ENCODE assay signal across 6 cellular contexts in the genomic region with DNA sequence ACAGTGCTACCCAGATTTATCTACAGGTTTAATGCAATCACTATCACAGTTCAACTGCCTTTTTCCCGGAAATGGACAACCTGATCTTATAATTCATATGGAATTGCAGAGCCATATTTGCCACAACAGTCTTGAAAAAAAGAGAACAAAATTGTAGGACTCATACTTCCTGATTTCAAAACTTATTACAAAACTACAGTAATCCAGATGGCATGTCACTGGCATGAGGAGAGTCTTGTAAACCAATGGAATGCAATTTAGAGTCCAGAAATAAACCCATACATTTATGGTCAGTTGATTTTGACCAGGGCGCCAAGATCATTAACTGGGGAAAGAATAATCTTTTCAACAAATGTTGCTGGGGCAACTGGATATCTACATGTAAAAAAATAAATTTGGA. TPM values are rescaled to one million over a fixed set of nuclear protein-coding genes. Genes with fewer than 3 reads are reported as not detected.
DNase-seq lines count a peak whose midpoint lies in the region; ATAC-seq, FAIRE-seq and TF ChIP-seq lines count a peak whose summit lies in the region.
"Not testable (repeated sequence)": the region's sequence is repeated elsewhere in the genome, so short reads cannot be mapped to it uniquely, and the experiment has no call there.

No MANE protein-coding gene starts in this region.

- not testable (repeated sequence) for H3K4me1 ChIP-seq in IMR-90 (ENCODE audit: control insufficient read depth, insufficient read depth, low read length)

- not testable (repeated sequence) for H4K5ac ChIP-seq in IMR-90 (ENCODE audit: low read depth, low read length)

- BruUV-seq in IMR-90 (replicated peaks; lab: Mats Ljungman, UMichigan): not testable (repeated sequence)

- H3K27me3 ChIP-seq in IMR-90 (ENCODE audit: control insufficient read depth, insufficient read depth, low read length): not testable (repeated sequence)

- not testable (repeated sequence) for DNase-seq in GM12892 (ENCODE audit: insufficient read length); IMR-90; left colon; urothelium cell line (ENCODE audit: low spot score)

- CTCF ChIA-PET in IMR-90 (lab: Yijun Ruan, JAX): not testable (repeated sequence)

- not testable (repeated sequence) for H2AFZ ChIP-seq in IMR-90 (replicated peaks; ENCODE audit: low read length, poor library complexity)

- not testable (repeated sequence) for H4K8ac ChIP-seq in IMR-90 (ENCODE audit: low read depth in 2 of 2, low read length in 2 of 2)

- H2AK5ac ChIP-seq in IMR-90 (ENCODE audit: low read depth, low read length): not testable (repeated sequence)

- not testable (repeated sequence) for H2BK120ac ChIP-seq in IMR-90 (ENCODE audit: low read depth, low read length)

- dilution Hi-C loops in IMR-90 (cut with HindIII; ENCODE audit: low sequenced_read_pairs, unreplicated experiment): not testable (repeated sequence)

- H2BK20ac ChIP-seq in IMR-90 (ENCODE audit: low read depth, low read length): not testable (repeated sequence)

- in situ Hi-C loops in IMR-90 (cut with MboI; ENCODE audit: low sequenced_read_pairs): not testable (repeated sequence)

- TF ChIP-seq RAD21 in IMR-90 (IDR thresholded peaks at IDR 0.05; ENCODE audit: low read length): not testable (repeated sequence)

- ATAC-seq in IMR-90 (ENCODE audit: low read depth) (peak; percentile 65; the same call in 1 of the 2 replicates), SK-N-SH treated with all-trans-retinoic acid at 6 μM for 48 hours (0 out of 3 replicates have a peak, but pooled peaks have one; percentile 25), left colon (peak; percentile 36)

- not testable (repeated sequence) for H4K20me1 ChIP-seq in IMR-90 (ENCODE audit: insufficient read depth, low read length)

- H3K79me1 ChIP-seq in IMR-90 (ENCODE audit: low read depth in 1 of 2, low read length in 2 of 2): not testable (repeated sequence)

- not testable (repeated sequence) for H2BK5ac ChIP-seq in IMR-90 (ENCODE audit: low read depth, low read length, poor library complexity, severe bottlenecking)

- TF ChIP-seq CTCF in IMR-90 (conservative IDR thresholded peaks at IDR 0.05; ENCODE audit: low read depth, low read length): not testable (repeated sequence)

- H3K4me3 ChIP-seq in IMR-90 (ENCODE audit: insufficient read depth, low read depth, low read length): not testable (repeated sequence)

- H2AK9ac ChIP-seq in IMR-90 (replicated peaks; ENCODE audit: low read depth, low read length, poor library complexity): not testable (repeated sequence)

- no CpG with 5 or more reads among the region's 2 CpGs for WGBS in IMR-90 (ENCODE audit: extremely low coverage in 2 of 2, insufficient read length in 1 of 2), 2 experiments

- not testable (repeated sequence) for H3K9ac ChIP-seq in IMR-90 (ENCODE audit: low read depth, low read length)

- FAIRE-seq in GM12892 (lab: Jason Lieb, UNC) (peak; percentile 76), colon (lab: Jason Lieb, UNC) (peak; percentile 72), urothelium cell line (lab: Jason Lieb, UNC) (peak; percentile 82)

- intact Hi-C loops in IMR-90 (cut with micrococcal nuclease); left colon (cut with DNase I, micrococcal nuclease): not testable (repeated sequence)

- H4K91ac ChIP-seq in IMR-90 (ENCODE audit: insufficient read depth, low read depth, low read length): not testable (repeated sequence)

- H3K56ac ChIP-seq in IMR-90 (ENCODE audit: extremely low read depth, insufficient read depth, low read length): not testable (repeated sequence)

- H3K36me3 ChIP-seq in IMR-90 (ENCODE audit: control insufficient read depth, insufficient read depth, low read length): not testable (repeated sequence)

- not testable (repeated sequence) for H3K27ac ChIP-seq in IMR-90 (ENCODE audit: insufficient read depth, low read length)

- TF ChIP-seq POLR2A in GM12892 (IDR thresholded peaks at IDR 0.05; ENCODE audit: low read depth, low read length); IMR-90 (IDR thresholded peaks at IDR 0.05; ENCODE audit: low read depth, low read length): not testable (repeated sequence)

- not testable (repeated sequence) for H3K9me1 ChIP-seq in IMR-90 (ENCODE audit: insufficient read depth, low read length)

- not testable (repeated sequence) for H2BK15ac ChIP-seq in IMR-90 (ENCODE audit: low read depth, low read length)

- H3K4ac ChIP-seq in IMR-90 (ENCODE audit: low read depth, low read length): not testable (repeated sequence)

- not testable (repeated sequence) for H3K14ac ChIP-seq in IMR-90 (replicated peaks; ENCODE audit: low read depth, low read length)

- POLR2A ChIA-PET in IMR-90 (lab: Charles Lee; ENCODE audit: unreplicated experiment): not testable (repeated sequence)

- H3K18ac ChIP-seq in IMR-90 (ENCODE audit: low read depth, low read length): not testable (repeated sequence)

- H3K23ac ChIP-seq in IMR-90 (ENCODE audit: low read depth, low read length): not testable (repeated sequence)

- H3K4me2 ChIP-seq in IMR-90 (ENCODE audit: low read depth, low read length): not testable (repeated sequence)

- not testable (repeated sequence) for H3K9me3 ChIP-seq in IMR-90 (ENCODE audit: control insufficient read depth, insufficient read depth, low read length)

RNA-seq across cellular contexts. Expression of a gene that starts 32.1 kb away (rescaled TPM):
- 23.1 TPM for polyA plus RNA-seq in GM12892 (2012; ENCODE audit: missing spikeins)
- total RNA-seq in IMR-90 (2012; rRNA removed): 4.8 and 5.0 TPM in 2 replicates
- 4.6 and 6.5 TPM in 2 replicates for polyA plus RNA-seq in IMR-90 (2012; rRNA removed)
- 3.0 and 4.3 TPM in 2 replicates for polyA plus RNA-seq in IMR-90 (2012; cell fraction: cytosol; rRNA removed)
- polyA plus RNA-seq in IMR-90 (2012; cell fraction: nucleus; rRNA removed; ENCODE audit: low replicate concordance): 5.6 and 15.7 TPM in 2 replicates
- 10 to 100 TPM; 10.4 to 11.1 TPM for total RNA-seq in left colon
